Comparison of ENCODE assay signal across 9 cellular contexts in genomic region chr13:30569901-30570576, GRCh38. TPM values are rescaled to one million over a fixed set of nuclear protein-coding genes. Genes with fewer than 3 reads are reported as not detected.
DNase-seq lines count a peak whose midpoint lies in the region; ATAC-seq, FAIRE-seq and TF ChIP-seq lines count a peak whose summit lies in the region.
"Had no signal": no experiment of that assay in that cellular context is flagged by ENCODE, and none has a peak within 500 bp of the region (broad histone marks: within the 10 kb centered on the region; RNA-seq: fewer than 3 reads in every experiment).

No MANE protein-coding gene starts in this region.

- CTCF ChIA-PET in K562 (lab: Yijun Ruan, JAX; ENCODE audit: low intra/inter-chr PET ratio), result no interaction called here

- H4K20me1 ChIP-seq in K562 (replicated peaks; ENCODE audit: control insufficient read depth, insufficient read depth, low read length), result no peaks in the 10 kb centered on the region

- no peak for TF ChIP-seq EP300 in K562 (IDR thresholded peaks at IDR 0.05; ENCODE audit: low read length)

- H3K36me3 Mint-ChIP-seq in natural killer cell treated with Interleukin-12 subunit alpha and Interleukin-12 subunit beta and Interleukin-15 and Interleukin-18, amount 100 ng/mL, for 72 hours, result no peaks in the 10 kb centered on the region
- no peaks in the 10 kb centered on the region for H3K36me3 Mint-ChIP-seq in natural killer cell
- H3K36me3 Mint-ChIP-seq: naive B cell had no signal

- peaks cover 17 to 20% of the 10 kb centered on the region in 2 donors for H3K27me3 Mint-ChIP-seq in natural killer cell treated with Interleukin-12 subunit alpha and Interleukin-12 subunit beta and Interleukin-15 and Interleukin-18, amount 100 ng/mL, for 72 hours
- H3K27me3 Mint-ChIP-seq in natural killer cell (ENCODE audit: low read depth in 2 of 2), result peaks cover 14 to 42% of the 10 kb centered on the region in 2 donors
- H3K27me3 Mint-ChIP-seq: naive B cell had no signal

- H3K27me3 ChIP-seq in K562 (ENCODE audit: control insufficient read depth in 2 of 2, insufficient read depth in 2 of 2, low read length in 2 of 2), result no peaks in the 10 kb centered on the region
- no peaks in the 10 kb centered on the region for H3K27me3 ChIP-seq in aorta (ENCODE audit: control insufficient read depth in 1 of 2, insufficient read depth in 2 of 2, low read length in 1 of 2)

- no peak for TF ChIP-seq POLR2A in K562 (conservative IDR thresholded peaks at IDR 0.05)

- BruUV-seq in K562 (replicated peaks; lab: Mats Ljungman, UMichigan), result no TSS peak

- TF ChIP-seq CTCF in natural killer cell (IDR thresholded peaks at IDR 0.05) (no peak), K562 (IDR thresholded peaks at IDR 0.05 in 2 of 3, conservative IDR thresholded peaks at IDR 0.05 in 1 of 3; ENCODE audit: insufficient read depth in 2 of 3, low read depth in 1 of 3, low read length in 3 of 3) (no peak)

- no peaks in the 10 kb centered on the region for H3K79me2 ChIP-seq in K562 (ENCODE audit: control insufficient read depth, insufficient read depth, low read length)

- H3K4me2 ChIP-seq in K562 (ENCODE audit: insufficient read depth, low read length), result no peak overlapping the region

- no peak overlapping the region for H3K4me3 ChIP-seq in K562
- H3K4me3 ChIP-seq in aorta (ENCODE audit: low read length in 2 of 2), result no peak overlapping the region

- ATAC-seq in natural killer cell treated with Interleukin-12 subunit alpha and Interleukin-12 subunit beta and Interleukin-15 and Interleukin-18, amount 100 ng/mL, for 72 hours, result peak; percentile 49 to 63
- ATAC-seq in natural killer cell (no peak), K562 (peak; percentile 42; the same call in 2 of the 3 replicates), aorta (ENCODE audit: low FRiP score) (peak; percentile 80), GM21528 (IDR thresholded peaks at IDR 0.05; ENCODE audit: low FRiP score, unreplicated experiment) (no peak), HG02763 (IDR thresholded peaks at IDR 0.05; ENCODE audit: unreplicated experiment) (no peak)

- H3K9me3 Mint-ChIP-seq in natural killer cell treated with Interleukin-12 subunit alpha and Interleukin-12 subunit beta and Interleukin-15 and Interleukin-18, amount 100 ng/mL, for 72 hours, result no peaks in the 10 kb centered on the region
- no peaks in the 10 kb centered on the region for H3K9me3 Mint-ChIP-seq in natural killer cell
- H3K9me3 Mint-ChIP-seq: naive B cell had no signal

- DNase-seq in natural killer cell treated with Interleukin-12 subunit alpha and Interleukin-12 subunit beta and Interleukin-15 and Interleukin-18, amount 100 ng/mL, for 72 hours (ENCODE audit: low spot score), result no peak
- DNase-seq in natural killer cell, result no peak
- peak in 3 of 4 experiments; percentile 5 to 49 (median 7) for DNase-seq in K562 (ENCODE audit: extremely low read depth in 1 of 4, low spot score in 3 of 4)
- peak; percentile 80 for DNase-seq in kidney tubule cell (ENCODE audit: low spot score)
- DNase-seq in aorta, result peak in 1 of 2 donors; percentile 61
- DNase-seq in SHP77 (lab: John Stamatoyannopoulos, UW), result no peak
- DNase-seq: naive B cell had no signal

- FAIRE-seq in K562 (lab: Jason Lieb, UNC), result peak; percentile 71

- H3K9me3 ChIP-seq in K562 (replicated peaks; ENCODE audit: control insufficient read depth, insufficient read depth, low read depth, low read length) (no peaks in the 10 kb centered on the region), aorta (ENCODE audit: control insufficient read depth, low read length) (no peaks in the 10 kb centered on the region)

- H3K4me3 Mint-ChIP-seq in natural killer cell treated with Interleukin-12 subunit alpha and Interleukin-12 subunit beta and Interleukin-15 and Interleukin-18, amount 100 ng/mL, for 72 hours, result peak overlapping the region; percentile 51
- H3K4me3 Mint-ChIP-seq in natural killer cell, result no peak overlapping the region
- H3K4me3 Mint-ChIP-seq: naive B cell had no signal

- in situ Hi-C loops in K562 (cut with MboI), result no loop called here

- POLR2A ChIA-PET in K562 (lab: Yijun Ruan, JAX), result no interaction called here

- no peak for TF ChIP-seq RAD21 in K562 (CRISPR knock-in tag; conservative IDR thresholded peaks at IDR 0.05 in 1 of 2, IDR thresholded peaks at IDR 0.05 in 1 of 2)

- intact Hi-C loops in natural killer cell (cut with micrococcal nuclease) (loop anchor here (10.0 kb wide), 2 partner anchors 105 to 435 kb away; partner anchors contain the start of gene HMGB1), K562 (cut with micrococcal nuclease) (loop anchor here (10.0 kb wide), 1 partner anchor 225 kb away; no protein-coding TSS in a partner anchor), aorta (cut with DNase I) (no loop called here)

- H3K9me1 ChIP-seq in K562 (ENCODE audit: control insufficient read depth, insufficient read depth, low read length), result no peaks in the 10 kb centered on the region

- H2AFZ ChIP-seq in K562 (ENCODE audit: low read depth, low read length), result no peak overlapping the region

- H3K27ac ChIP-seq in K562 (ENCODE audit: extremely low read depth, low read depth, low read length), result no peak overlapping the region
- no peak overlapping the region for H3K27ac ChIP-seq in aorta (ENCODE audit: low read depth in 1 of 2, low read length in 2 of 2)

- H3K9ac ChIP-seq in K562 (ENCODE audit: insufficient read depth in 1 of 2, low read depth in 2 of 2, low read length in 2 of 2), result no peak overlapping the region

- peaks cover 38 to 42% of the 10 kb centered on the region in 2 donors for H3K4me1 Mint-ChIP-seq in natural killer cell treated with Interleukin-12 subunit alpha and Interleukin-12 subunit beta and Interleukin-15 and Interleukin-18, amount 100 ng/mL, for 72 hours (ENCODE audit: low read depth in 2 of 2)
- H3K4me1 Mint-ChIP-seq in natural killer cell, result peaks cover 36% of the 10 kb centered on the region in 2 donors

- no peaks in the 10 kb centered on the region; a peak in 1 of 5 replicates for H3K4me1 ChIP-seq in K562 (replicated peaks in 1 of 2; ENCODE audit: control insufficient read depth in 2 of 2, insufficient read depth in 2 of 2, low read length in 2 of 2)
- no peaks in the 10 kb centered on the region for H3K4me1 ChIP-seq in aorta (ENCODE audit: control insufficient read depth in 1 of 2, insufficient read depth in 2 of 2, low read length in 2 of 2)

- H3K36me3 ChIP-seq in K562 (ENCODE audit: control insufficient read depth, insufficient read depth, low read length), result no peaks in the 10 kb centered on the region
- H3K36me3 ChIP-seq in aorta (ENCODE audit: control insufficient read depth in 1 of 2, insufficient read depth in 2 of 2, low read length in 1 of 2), result no peaks in the 10 kb centered on the region

- WGBS in K562 (ENCODE audit: insufficient coverage, low coverage, missing lambda C conversion rate), result 20% methylated on average over 8 of the region's 8 CpGs
- 54 to 57% methylated on average over 8 of the region's 8 CpGs for WGBS in aorta, 2 donors

- peak overlapping the region in 1 of 2 donors; percentile 47 for H3K27ac Mint-ChIP-seq in natural killer cell treated with Interleukin-12 subunit alpha and Interleukin-12 subunit beta and Interleukin-15 and Interleukin-18, amount 100 ng/mL, for 72 hours
- H3K27ac Mint-ChIP-seq in natural killer cell, result no peak overlapping the region

TF ChIP-seq in K562, 482 proteins besides CTCF, POLR2A, EP300 and RAD21 (continues in another document):
- TF ChIP-seq, protein P1, sequence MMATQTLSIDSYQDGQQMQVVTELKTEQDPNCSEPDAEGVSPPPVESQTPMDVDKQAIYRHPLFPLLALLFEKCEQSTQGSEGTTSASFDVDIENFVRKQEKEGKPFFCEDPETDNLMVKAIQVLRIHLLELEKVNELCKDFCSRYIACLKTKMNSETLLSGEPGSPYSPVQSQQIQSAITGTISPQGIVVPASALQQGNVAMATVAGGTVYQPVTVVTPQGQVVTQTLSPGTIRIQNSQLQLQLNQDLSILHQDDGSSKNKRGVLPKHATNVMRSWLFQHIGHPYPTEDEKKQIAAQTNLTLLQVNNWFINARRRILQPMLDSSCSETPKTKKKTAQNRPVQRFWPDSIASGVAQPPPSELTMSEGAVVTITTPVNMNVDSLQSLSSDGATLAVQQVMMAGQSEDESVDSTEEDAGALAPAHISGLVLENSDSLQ (IDR thresholded peaks at IDR 0.05), result peak; percentile 19; the same call in 1 of the 2 replicates
- TF ChIP-seq ATF3 (IDR thresholded peaks at IDR 0.05) (peak; percentile 45), ATF3 (CRISPR knock-in tag; conservative IDR thresholded peaks at IDR 0.05) (no peak), FOSL1 (tag; conservative IDR thresholded peaks at IDR 0.05) (peak; percentile 59), NFE2 (IDR thresholded peaks at IDR 0.05; ENCODE audit: low read depth) (0 out of 2 replicates have a peak, but pooled peaks have one; percentile 34)

RNA-seq across cellular contexts. Expression of gene USPL1, which starts 47.7 kb away (rescaled TPM):
- total RNA-seq in natural killer cell treated with Interleukin-12 subunit alpha and Interleukin-12 subunit beta and Interleukin-15 and Interleukin-18, amount 100 ng/mL, for 72 hours, result 10 to 100 TPM; 18.6 to 25.6 TPM
- total RNA-seq in natural killer cell (10 to 100 TPM; 34.8 to 39.0 (median 36.9) TPM), K562 (2014; rRNA removed) (7.2 and 8.8 TPM in 2 replicates), K562 (2014; rRNA removed; fragmentation: Illumina TruSeq; extraction: Trizol) (15.4 TPM in 2 replicates), K562 (2015; rRNA removed; fragmentation: Illumina TruSeq; extraction: Trizol) (12.0 and 12.9 TPM in 2 replicates), K562 (2021) (10.1 and 10.2 TPM in 2 replicates), aorta (10 to 100 TPM; 15.6 to 18.8 TPM)
- 16.5 and 32.0 TPM in 2 replicates for total RNA-seq in K562 (2011; cell fraction: chromatin; rRNA removed; ENCODE audit: low replicate concordance)
- total RNA-seq in K562 (2011; cell fraction: nucleolus; rRNA removed), result 7.8 and 10.3 TPM in 2 replicates
- total RNA-seq in K562 (2011; cell fraction: nucleoplasm; rRNA removed), result 13.6 and 16.8 TPM in 2 replicates
- polyA plus RNA-seq in K562 (2011; rRNA removed) (15.2 and 18.0 TPM in 2 replicates), K562 (2014; fragmentation: Illumina TruSeq; extraction: Trizol) (14.5 and 16.9 TPM in 2 replicates), K562 (2014; fragmentation: Nextera tagmentation; extraction: Ambion mirVana) (10 to 100 TPM in 1 of 2 experiments, 1 to 10 TPM in 1; 5.5 to 12.0 TPM), K562 (2014; rRNA removed) (12.0 and 12.4 TPM in 2 replicates), aorta (1 to 10 TPM; 3.3 to 6.7 TPM)
- polyA plus RNA-seq in K562 (2011; cell fraction: cytosol; rRNA removed), result 4.0 and 6.8 TPM in 2 replicates
- polyA plus RNA-seq in K562 (2011; cell fraction: nucleus; rRNA removed), result 18.2 and 21.1 TPM in 2 replicates
- polyA plus RNA-seq in K562 (2012), result 6.7 and 7.6 TPM in 2 replicates
- 16.7 and 22.3 TPM in 2 replicates for polyA minus RNA-seq in K562 (2011; rRNA and poly(A)+ RNA removed)
- 5.5 and 6.8 TPM in 2 replicates for polyA minus RNA-seq in K562 (2011; cell fraction: cytosol; rRNA and poly(A)+ RNA removed)
- polyA minus RNA-seq in K562 (2011; cell fraction: nucleus; rRNA and poly(A)+ RNA removed), result 10.5 and 18.7 TPM in 2 replicates

Comparison
In these comparisons a context has a peak if more than half of its experiments do, and no peak if none do; other contexts are left out.
1. ATAC-seq: peak in natural killer cell treated with Interleukin-12 subunit alpha and Interleukin-12 subunit beta and Interleukin-15 and Interleukin-18, amount 100 ng/mL, for 72 hours (2 of 2), K562 (single experiment) and aorta (single experiment); none in natural killer cell (0 of 3), GM21528 (single experiment) and HG02763 (single experiment).
2. DNase-seq: peak in K562 (3 of 4) and kidney tubule cell (single experiment); none in natural killer cell treated with Interleukin-12 subunit alpha and Interleukin-12 subunit beta and Interleukin-15 and Interleukin-18, amount 100 ng/mL, for 72 hours (single experiment), natural killer cell (single experiment) and SHP77 (0 of 2).
3. intact Hi-C loops: an anchor here in natural killer cell (10.0 kb wide) and K562 (10.0 kb wide); none called in aorta.